Comparison of ENCODE assay signal across 19 cellular contexts in genomic region chr3:42660131-42660715, GRCh38. TPM values are rescaled to one million over a fixed set of nuclear protein-coding genes. Genes with fewer than 3 reads are reported as not detected.
DNase-seq lines count a peak whose midpoint lies in the region; ATAC-seq, FAIRE-seq and TF ChIP-seq lines count a peak whose summit lies in the region.
"Had no signal": no experiment of that assay in that cellular context is flagged by ENCODE, and none has a peak within 500 bp of the region (broad histone marks: within the 10 kb centered on the region; RNA-seq: fewer than 3 reads in every experiment).

No MANE protein-coding gene starts in this region.

- intact Hi-C loops in kidney (cut with DNase I): no loop called here

- no peaks in the 10 kb centered on the region for H3K27me3 ChIP-seq in tibial nerve
- H3K27me3 ChIP-seq: hepatocyte, right lobe of liver had no signal

- no peak for FAIRE-seq in kidney (lab: Jason Lieb, UNC)
- FAIRE-seq: D721Med had no signal

- ATAC-seq in GM21529 (IDR thresholded peaks at IDR 0.05; ENCODE audit: unreplicated experiment): no peak
- ATAC-seq: natural killer cell; right lobe of liver; SK-N-SH treated with all-trans-retinoic acid at 6 μM for 48 hours; stimulated activated memory B cell treated with anti-CD40 and anti-IgM and Interleukin-4, amounts not matched to agents 10 μg/mL and 1 μg/mL and 100 μg/mL, for 72 hours had no signal

- H3K4me3 ChIP-seq in kidney (ENCODE audit: low read length in 2 of 2): no peak overlapping the region
- H3K4me3 ChIP-seq in tibial nerve: no peak overlapping the region
- H3K4me3 ChIP-seq: hepatocyte, right lobe of liver had no signal

- no peak for TF ChIP-seq EP300 in tibial nerve (IDR thresholded peaks at IDR 0.05)

- peak; percentile 53 for DNase-seq in activated effector memory CD4-positive, alpha-beta T cell treated with anti-CD3 and anti-CD28 coated beads, Interleukin-2, amount 50 U/mL, for 16 hours
- DNase-seq in activated effector memory CD4-positive, alpha-beta T cell treated with Interleukin-2 at 50 U/mL for 16 hours: no peak
- DNase-seq in caudate nucleus (lab: John Stamatoyannopoulos, UW) (no peak), kidney (peak; percentile 60), tibial nerve (ENCODE audit: low spot score in 2 of 2) (no peak), NCI-H1694 (lab: John Stamatoyannopoulos, UW) (no peak), GM19238 (ENCODE audit: insufficient read length, low spot score) (no peak)
- DNase-seq: central memory CD4-positive, alpha-beta T cell; natural killer cell; right lobe of liver; stimulated activated CD4-positive, alpha-beta T cell treated with anti-CD3 and anti-CD28 coated beads, Interleukin-4, amount 100 ng/mL, for 4 hours had no signal

- H3K36me3 ChIP-seq in kidney (ENCODE audit: control insufficient read depth in 1 of 2, insufficient read depth in 2 of 2, low read length in 2 of 2): no peaks in the 10 kb centered on the region
- peaks cover 0 to 72% (median 0%) of the 10 kb centered on the region in 3 donors for H3K36me3 ChIP-seq in tibial nerve
- H3K36me3 ChIP-seq: right lobe of liver had no signal

- H3K9me3 ChIP-seq in kidney (ENCODE audit: control insufficient read depth in 1 of 2, low read length in 2 of 2): no peaks in the 10 kb centered on the region
- H3K9me3 ChIP-seq in tibial nerve: no peaks in the 10 kb centered on the region
- H3K9me3 ChIP-seq: right lobe of liver had no signal

- H3K27ac ChIP-seq in caudate nucleus (ENCODE audit: low read depth, low read length) (peak overlapping the region; percentile 83), kidney (ENCODE audit: low read depth in 2 of 2, low read length in 2 of 2) (no peak overlapping the region), tibial nerve (peak overlapping the region in 3 of 4 donors; percentile 7 to 95 (median 55))
- H3K27ac ChIP-seq: epithelial cell of prostate, hepatocyte, right lobe of liver had no signal

- H3K4me1 ChIP-seq in kidney (ENCODE audit: control insufficient read depth in 1 of 2, insufficient read depth in 1 of 2, low read depth in 1 of 2, low read length in 2 of 2) (peaks cover 0 to 6% of the 10 kb centered on the region in 2 donors), tibial nerve (peaks cover 0 to 47% (median 3%) of the 10 kb centered on the region in 4 donors)
- H3K4me1 ChIP-seq: right lobe of liver had no signal

- WGBS in tibial nerve, 2 donors: 52 to 53% methylated on average over 6 of the region's 6 CpGs

- no peak for TF ChIP-seq POLR2A in tibial nerve (IDR thresholded peaks at IDR 0.05)

- no peak overlapping the region for H3K9ac ChIP-seq in kidney (ENCODE audit: low read length in 2 of 2)

- TF ChIP-seq CTCF in kidney (IDR thresholded peaks at IDR 0.05; ENCODE audit: borderline replicate concordance, extremely low read depth, insufficient read depth) (no peak), tibial nerve (IDR thresholded peaks at IDR 0.05) (no peak)

RNA-seq across cellular contexts. Expression of gene ZBTB47, which starts 6.7 kb away (rescaled TPM):
- total RNA-seq in kidney: 26.6 TPM
- 7.8 TPM for polyA plus RNA-seq in kidney (ENCODE audit: insufficient read depth, low read depth, low replicate concordance)
- 10 to 100 TPM; 44.6 to 81.3 (median 60.3) TPM for total RNA-seq in tibial nerve

RNA-seq across cellular contexts. Expression of gene KLHL40, which starts 25.1 kb away (rescaled TPM):
- not detected for total RNA-seq in kidney
- polyA plus RNA-seq in kidney (ENCODE audit: insufficient read depth, low read depth, low replicate concordance): not detected
- total RNA-seq in tibial nerve: under 1 TPM in 1 of 4 donors, not detected in 3; 0.42 TPM
- total RNA-seq: hepatocyte, lower leg skin, MCF 10A, natural killer cell had no signal
- polyA plus RNA-seq: hepatocyte had no signal

RNA-seq across cellular contexts. Expression of gene HHATL, which starts 42.4 kb away (rescaled TPM):
- total RNA-seq in kidney (not detected), tibial nerve (1 to 10 TPM in 1 of 4 donors, not detected in 3; 3.5 TPM)
- not detected for polyA plus RNA-seq in kidney (ENCODE audit: insufficient read depth, low read depth, low replicate concordance)
- total RNA-seq: hepatocyte, MCF 10A, natural killer cell had no signal
- polyA plus RNA-seq: hepatocyte had no signal

RNA-seq across cellular contexts. Expression of gene NKTR, which starts 59.7 kb away (rescaled TPM):
- total RNA-seq in kidney (81.1 TPM), tibial nerve (100 to 1,000 TPM; 122 to 175 (median 146) TPM)
- polyA plus RNA-seq in kidney (ENCODE audit: insufficient read depth, low read depth, low replicate concordance): 9.2 TPM

Comparison
In these comparisons a context has a peak if more than half of its experiments do, and no peak if none do; other contexts are left out.
1. DNase-seq: peak in activated effector memory CD4-positive, alpha-beta T cell treated with anti-CD3 and anti-CD28 coated beads, Interleukin-2, amount 50 U/mL, for 16 hours (single experiment) and kidney (single experiment); none in activated effector memory CD4-positive, alpha-beta T cell treated with Interleukin-2 at 50 U/mL for 16 hours (single experiment), caudate nucleus (0 of 61), tibial nerve (0 of 2), NCI-H1694 (single experiment) and GM19238 (single experiment).
2. H3K27ac ChIP-seq: peak in caudate nucleus (single experiment) and tibial nerve (3 of 4); none in kidney (0 of 2).